In genomic region chr4:78065514-78066192, GRCh38 we compare ENCODE assay signal across 17 cellular contexts.
"Had no signal": no experiment of that assay in that cellular context is flagged by ENCODE, and none has a peak within 500 bp of the region (broad histone marks: within the 10 kb centered on the region; RNA-seq: fewer than 3 reads in every experiment).

No MANE protein-coding gene starts in this region.

- ATAC-seq: activated CD8-positive, alpha-beta T cell treated with anti-CD3 and anti-CD28 coated beads, Interleukin-2, amount 10 ng/mL, durations not matched to agents 7 days and 5 days; activated naive CD8-positive, alpha-beta T cell treated with anti-CD3 and anti-CD28 coated beads, Interleukin-2, amount 50 U/mL, for 24 hours; heart left ventricle; left ventricle myocardium superior; psoas muscle; stimulated activated naive CD8-positive, alpha-beta T cell treated with anti-CD3 and anti-CD28 coated beads, Interleukin-15, amount 100 ng/mL, for 72 hours had no signal

- H3K4me1 ChIP-seq: ascending aorta, heart left ventricle, testis had no signal

- H3K27ac ChIP-seq: ascending aorta, heart left ventricle, psoas muscle, testis, VCaP had no signal

- H3K4me1 Mint-ChIP-seq: nephron progenitor cell had no signal

- DNase-seq: activated CD4-positive, alpha-beta T cell treated with anti-CD3 and anti-CD28 coated beads for 4 hours; activated CD8-positive, alpha-beta memory T cell treated with anti-CD3 and anti-CD28 coated beads, Interleukin-2, amount 50 U/mL, for 48 hours; activated CD8-positive, alpha-beta T cell treated with anti-CD3 and anti-CD28 coated beads, Interleukin-2, amount 10 ng/mL, durations not matched to agents 7 days and 5 days; activated naive CD8-positive, alpha-beta T cell treated with anti-CD3 and anti-CD28 coated beads, Interleukin-2, amount 50 U/mL, for 24 hours; heart left ventricle; kidney; left ventricle myocardium superior; mesenchymal stem cell; nephron progenitor cell; psoas muscle; stimulated activated CD4-positive, alpha-beta T cell treated with anti-CD3 and anti-CD28 coated beads, Interleukin-15, amount 100 ng/mL, for 24 hours; stimulated activated CD4-positive, alpha-beta T cell treated with anti-CD3 and anti-CD28 coated beads, Interleukin-4, amount 100 ng/mL, for 4 hours; stimulated activated naive CD8-positive, alpha-beta T cell treated with anti-CD3 and anti-CD28 coated beads, Interleukin-15, amount 100 ng/mL, for 72 hours; T-helper 9 cell; testis had no signal

- H3K4me3 Mint-ChIP-seq: activated CD8-positive, alpha-beta T cell treated with anti-CD3 and anti-CD28 coated beads, Interleukin-2, amount 10 ng/mL, durations not matched to agents 7 days and 5 days; activated naive CD8-positive, alpha-beta T cell treated with anti-CD3 and anti-CD28 coated beads, Interleukin-2, amount 50 U/mL, for 24 hours; nephron progenitor cell; stimulated activated naive CD8-positive, alpha-beta T cell treated with anti-CD3 and anti-CD28 coated beads, Interleukin-15, amount 100 ng/mL, for 72 hours had no signal

- H3K9me3 Mint-ChIP-seq: activated naive CD8-positive, alpha-beta T cell treated with anti-CD3 and anti-CD28 coated beads, Interleukin-2, amount 50 U/mL, for 24 hours; nephron progenitor cell; stimulated activated naive CD8-positive, alpha-beta T cell treated with anti-CD3 and anti-CD28 coated beads, Interleukin-15, amount 100 ng/mL, for 72 hours had no signal

- H3K27me3 ChIP-seq: ascending aorta, testis had no signal

- H3K36me3 ChIP-seq: ascending aorta, heart left ventricle had no signal

- H3K9me3 ChIP-seq: ascending aorta, heart left ventricle, psoas muscle, testis had no signal

- H3K27ac Mint-ChIP-seq: activated CD8-positive, alpha-beta T cell treated with anti-CD3 and anti-CD28 coated beads, Interleukin-2, amount 10 ng/mL, durations not matched to agents 7 days and 5 days; activated naive CD8-positive, alpha-beta T cell treated with anti-CD3 and anti-CD28 coated beads, Interleukin-2, amount 50 U/mL, for 24 hours; nephron progenitor cell; stimulated activated naive CD8-positive, alpha-beta T cell treated with anti-CD3 and anti-CD28 coated beads, Interleukin-15, amount 100 ng/mL, for 72 hours had no signal

- H3K4me3 ChIP-seq: ascending aorta, heart left ventricle, psoas muscle, testis had no signal
